ENCODE assay signal across 15 cellular contexts in the genomic region with DNA sequence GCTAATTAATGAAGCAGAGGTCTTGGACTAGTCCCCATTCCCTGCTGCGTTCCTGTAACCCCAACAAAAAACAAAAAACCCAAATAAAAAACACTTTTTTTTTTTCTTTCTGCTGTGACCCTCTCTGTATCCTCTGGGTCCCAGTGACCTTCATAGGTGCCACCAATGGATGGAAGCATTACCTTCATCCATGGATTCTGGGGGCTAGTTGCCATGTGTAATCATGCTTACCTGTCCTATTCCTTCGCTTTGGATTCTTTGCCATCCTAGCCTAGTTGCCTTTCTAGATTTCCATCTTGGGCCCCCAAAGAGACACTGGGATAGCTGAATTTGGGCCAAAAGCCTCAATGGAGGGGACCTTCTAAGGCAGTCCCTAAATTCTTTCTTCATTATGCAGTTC.
DNase-seq lines count a peak whose midpoint lies in the region; ATAC-seq and TF ChIP-seq lines count a peak whose summit lies in the region.
"Had no signal": no experiment of that assay in that cellular context is flagged by ENCODE, and none has a peak within 500 bp of the region (broad histone marks: within the 10 kb centered on the region; RNA-seq: fewer than 3 reads in every experiment).

No MANE protein-coding gene starts in this region.

- ATAC-seq in left lobe of liver: no peak
- no peak for ATAC-seq in HG03460 (IDR thresholded peaks at IDR 0.05; ENCODE audit: unreplicated experiment)
- ATAC-seq in HG02610 (IDR thresholded peaks at IDR 0.05; ENCODE audit: unreplicated experiment): no peak

- H3K9me3 ChIP-seq in OCI-LY7 (ENCODE audit: low read length): no peaks in the 10 kb centered on the region

- no peaks in the 10 kb centered on the region for H3K79me2 ChIP-seq in OCI-LY7 (ENCODE audit: insufficient read depth, low read depth, low read length)

- no TSS peak for BruUV-seq in OCI-LY7 (replicated peaks; lab: Mats Ljungman, UMichigan)

- H2AFZ ChIP-seq in OCI-LY7 (ENCODE audit: low read length): no peak overlapping the region

- in situ Hi-C loops in ACHN (cut with HindIII; ENCODE audit: low pct_ligation_motif_present, low pct_unique_long_range_greater_than_20kb, low sequenced_read_pairs): no loop called here

- H3K27ac ChIP-seq in OCI-LY7 (ENCODE audit: low read depth, low read length, poor library complexity, severe bottlenecking): no peak overlapping the region
- H3K27ac ChIP-seq: BLaER1 treated with 17β-estradiol and CSF1 and Interleukin-3, amounts not matched to agents 10 nM and 100 nM had no signal

- POLR2A ChIA-PET in OCI-LY7 (lab: Charles Lee): no interaction called here

- H3K4me1 ChIP-seq in OCI-LY7 (ENCODE audit: insufficient read depth, low read length, poor library complexity, severe bottlenecking): no peaks in the 10 kb centered on the region

- TF ChIP-seq CTCF in OCI-LY7 (conservative IDR thresholded peaks at IDR 0.05; ENCODE audit: low read length) (no peak), fibroblast of pulmonary artery (IDR thresholded peaks at IDR 0.05; ENCODE audit: low read length, missing control alignments) (no peak)

- DNase-seq in ACHN (peak; percentile 36), H4 (ENCODE audit: low spot score) (peak; percentile 16), OCI-LY7 (ENCODE audit: low spot score) (peak; percentile 37), fibroblast of pulmonary artery (ENCODE audit: low read depth) (peak; percentile 29), left lobe of liver (ENCODE audit: low spot score) (no peak), DMS79 (lab: John Stamatoyannopoulos, UW) (no peak)
- DNase-seq: central memory CD4-positive, alpha-beta T cell; H7; hippocampal formation; nucleus accumbens; small intestine had no signal

- intact Hi-C loops in OCI-LY7 (cut with micrococcal nuclease; ENCODE audit: unreplicated experiment): no loop called here

- H3K9me2 ChIP-seq in OCI-LY7 (ENCODE audit: insufficient read depth, low read length): no peaks in the 10 kb centered on the region

- no peaks in the 10 kb centered on the region for H4K20me1 ChIP-seq in OCI-LY7 (ENCODE audit: insufficient read depth, low read length)
- H4K20me1 ChIP-seq: BLaER1 treated with 17β-estradiol and CSF1 and Interleukin-3, amounts not matched to agents 10 nM and 100 nM had no signal

- no peak overlapping the region for H3K4me2 ChIP-seq in OCI-LY7 (ENCODE audit: low read length)
- H3K4me2 ChIP-seq: BLaER1 treated with 17β-estradiol and CSF1 and Interleukin-3, amounts not matched to agents 10 nM and 100 nM had no signal

- no peak overlapping the region for H3K4me3 ChIP-seq in OCI-LY7 (ENCODE audit: low read depth, low read length, poor library complexity, severe bottlenecking)
- no peak overlapping the region for H3K4me3 ChIP-seq in fibroblast of pulmonary artery (replicated peaks; ENCODE audit: low read depth, low read length)
- H3K4me3 ChIP-seq: BLaER1 treated with 17β-estradiol and CSF1 and Interleukin-3, amounts not matched to agents 10 nM and 100 nM; lung had no signal

- CTCF ChIA-PET in OCI-LY7 (lab: Charles Lee; ENCODE audit: unreplicated experiment): no interaction called here

- H3K36me3 ChIP-seq in OCI-LY7 (ENCODE audit: insufficient read depth, low read length): no peaks in the 10 kb centered on the region
- H3K36me3 ChIP-seq: BLaER1 treated with 17β-estradiol and CSF1 and Interleukin-3, amounts not matched to agents 10 nM and 100 nM had no signal

Comparison
In these comparisons a context has a peak if more than half of its experiments do, and no peak if none do; other contexts are left out.
1. DNase-seq: peak in ACHN (single experiment), H4 (single experiment), OCI-LY7 (single experiment) and fibroblast of pulmonary artery (single experiment); none in left lobe of liver (single experiment) and DMS79 (single experiment).